In genomic region chr3:74409066-74409465, GRCh38 we compare ENCODE assay signal across 17 cellular contexts.
DNase-seq lines count a peak whose midpoint lies in the region; ATAC-seq, FAIRE-seq and TF ChIP-seq lines count a peak whose summit lies in the region.
"Had no signal": no experiment of that assay in that cellular context is flagged by ENCODE, and none has a peak within 500 bp of the region (broad histone marks: within the 10 kb centered on the region; RNA-seq: fewer than 3 reads in every experiment).

No MANE protein-coding gene starts in this region.

- FAIRE-seq in bronchial epithelial cell (lab: Jason Lieb, UNC) = no peak
- FAIRE-seq: A549, D721Med, GM12892, GM18507, H54 had no signal

- H3K4me3 ChIP-seq in LNCaP clone FGC (ENCODE audit: low read depth, low read length) (no peak overlapping the region), bronchial epithelial cell (ENCODE audit: low read depth, low read length) (no peak overlapping the region), kidney epithelial cell (ENCODE audit: low read depth, low read length) (no peak overlapping the region)
- H3K4me3 ChIP-seq: A549, GM23338 had no signal

- H3K27me3 ChIP-seq in bronchial epithelial cell (ENCODE audit: control insufficient read depth, insufficient read depth, low read length) (no peaks in the 10 kb centered on the region), kidney epithelial cell (ENCODE audit: control insufficient read depth, insufficient read depth, low read length) (no peaks in the 10 kb centered on the region)

- TF ChIP-seq CTCF in LNCaP clone FGC (IDR thresholded peaks at IDR 0.05; ENCODE audit: control insufficient read depth, extremely low read depth, insufficient read depth) (no peak), bronchial epithelial cell (IDR thresholded peaks at IDR 0.05; ENCODE audit: insufficient read depth, low read length, severe bottlenecking) (no peak), kidney epithelial cell (IDR thresholded peaks at IDR 0.05; ENCODE audit: insufficient read depth, low read length, poor library complexity, severe bottlenecking) (no peak)

- DNase-seq in LNCaP clone FGC (ENCODE audit: low read depth) = peak; percentile 96
- peak; percentile 77 for DNase-seq in bronchial epithelial cell (ENCODE audit: low read depth)
- peak; percentile 25 for DNase-seq in kidney epithelial cell (ENCODE audit: low read depth)
- DNase-seq in activated effector memory CD4-positive, alpha-beta T cell treated with Interleukin-2 at 50 U/mL for 16 hours = no peak
- no peak for DNase-seq in DMS53 treated with DMSO at 0.1 percent for 48 hours (lab: John Stamatoyannopoulos, UW; ENCODE audit: unreplicated experiment)
- DNase-seq: AML-193; CD4-positive, alpha-beta T cell; DMS79; GDM1; HCEC 1CT had no signal

- H3K36me3 ChIP-seq in bronchial epithelial cell (ENCODE audit: control insufficient read depth, insufficient read depth, low read length) (no peaks in the 10 kb centered on the region), kidney epithelial cell (ENCODE audit: control insufficient read depth, insufficient read depth, low read length) (no peaks in the 10 kb centered on the region)

- no peak for ATAC-seq in HG03460 (IDR thresholded peaks at IDR 0.05; ENCODE audit: unreplicated experiment)
- ATAC-seq: A549, GM23338 had no signal

Comparison
In these comparisons a context has a peak if more than half of its experiments do, and no peak if none do; other contexts are left out.
1. DNase-seq: peak in LNCaP clone FGC (single experiment), bronchial epithelial cell (single experiment) and kidney epithelial cell (single experiment); none in activated effector memory CD4-positive, alpha-beta T cell treated with Interleukin-2 at 50 U/mL for 16 hours (single experiment) and DMS53 treated with DMSO at 0.1 percent for 48 hours (single experiment).